21 cellular contexts compared by ENCODE assay signal in genomic region chr2:221111739-221112138, GRCh38.
DNase-seq lines count a peak whose midpoint lies in the region; ATAC-seq, FAIRE-seq and TF ChIP-seq lines count a peak whose summit lies in the region.
"Had no signal": no experiment of that assay in that cellular context is flagged by ENCODE, and none has a peak within 500 bp of the region (broad histone marks: within the 10 kb centered on the region; RNA-seq: fewer than 3 reads in every experiment).

No MANE protein-coding gene starts in this region.

- no peak overlapping the region for H3K4me3 ChIP-seq in epithelial cell of esophagus (ENCODE audit: low read length)
- H3K4me3 ChIP-seq: A549; BLaER1 treated with 17β-estradiol and CSF1 and Interleukin-3, amounts not matched to agents 10 nM and 100 nM had no signal

- no peak for FAIRE-seq in frontal cortex (lab: Jason Lieb, UNC)
- FAIRE-seq: A549, G401.6, GM12891, GM19239 had no signal

- TF ChIP-seq CTCF in epithelial cell of esophagus (IDR thresholded peaks at IDR 0.05; ENCODE audit: insufficient read depth, low read depth, low read length, missing control alignments) (no peak), foreskin keratinocyte (conservative IDR thresholded peaks at IDR 0.05) (no peak)

- no peaks in the 10 kb centered on the region for H3K27me3 ChIP-seq in foreskin keratinocyte
- H3K27me3 ChIP-seq: BLaER1 treated with 17β-estradiol and CSF1 and Interleukin-3, amounts not matched to agents 10 nM and 100 nM had no signal

- ATAC-seq in foreskin keratinocyte (peak; percentile 77), GM18907 (IDR thresholded peaks at IDR 0.05; ENCODE audit: unreplicated experiment) (no peak)
- ATAC-seq: A549; CD8-positive, alpha-beta T cell had no signal

- peaks cover 12% of the 10 kb centered on the region for H3K4me1 ChIP-seq in foreskin keratinocyte
- H3K4me1 ChIP-seq: A549; BLaER1 treated with 17β-estradiol and CSF1 and Interleukin-3, amounts not matched to agents 10 nM and 100 nM; Caco-2 had no signal

- no peak overlapping the region for H3K27ac ChIP-seq in foreskin keratinocyte
- H3K27ac ChIP-seq: 22Rv1; A549; BLaER1 treated with 17β-estradiol and CSF1 and Interleukin-3, amounts not matched to agents 10 nM and 100 nM; C4-2B had no signal

- DNase-seq in NCI-H2171 treated with DMSO at 0.1 percent for 48 hours (lab: John Stamatoyannopoulos, UW) (peak; percentile 7), NCI-H2171 (lab: John Stamatoyannopoulos, UW) (no peak), epithelial cell of esophagus (ENCODE audit: low read depth) (peak; percentile 47), foreskin keratinocyte (peak; percentile 85 to 87), putamen (ENCODE audit: low spot score) (no peak), frontal cortex (ENCODE audit: low spot score in 2 of 2) (no peak)
- DNase-seq: AML-193; Caco-2; Calu3; CD4-positive, alpha-beta T cell; CD8-positive, alpha-beta T cell; DMS79 treated with DMSO at 0.1 percent for 48 hours; GF-D8 had no signal

Comparison
In these comparisons a context has a peak if more than half of its experiments do, and no peak if none do; other contexts are left out.
1. DNase-seq: peak in NCI-H2171 treated with DMSO at 0.1 percent for 48 hours (single experiment), epithelial cell of esophagus (single experiment) and foreskin keratinocyte (2 of 2); none in NCI-H2171 (single experiment), putamen (single experiment) and frontal cortex (0 of 2).